Comparison of ENCODE assay signal across 21 cellular contexts in genomic region chr12:25254271-25254880, GRCh38. TPM values are rescaled to one million over a fixed set of nuclear protein-coding genes. Genes with fewer than 3 reads are reported as not detected.
DNase-seq lines count a peak whose midpoint lies in the region; ATAC-seq and TF ChIP-seq lines count a peak whose summit lies in the region.
"Had no signal": no experiment of that assay in that cellular context is flagged by ENCODE, and none has a peak within 500 bp of the region (broad histone marks: within the 10 kb centered on the region; RNA-seq: fewer than 3 reads in every experiment).

No MANE protein-coding gene starts in this region.

- H3K4me2 ChIP-seq in Karpas-422 (ENCODE audit: low read depth, low read length, poor library complexity, severe bottlenecking): peak overlapping the region; percentile 75

- intact Hi-C loops in Caco-2 (cut with micrococcal nuclease; ENCODE audit: unreplicated experiment): no loop called here

- peaks cover 67% of the 10 kb centered on the region for H3K4me1 Mint-ChIP-seq in Caco-2 (ENCODE audit: low read depth, unreplicated experiment)
- peaks cover 20 to 41% (median 26%) of the 10 kb centered on the region in 3 donors for H3K4me1 Mint-ChIP-seq in naive B cell

- H3K36me3 ChIP-seq in Caco-2 (ENCODE audit: control insufficient read depth, insufficient read depth, low read length) (no peaks in the 10 kb centered on the region), Karpas-422 (ENCODE audit: insufficient read depth, low read length) (no peaks in the 10 kb centered on the region)
- H3K36me3 ChIP-seq: BLaER1 treated with 17β-estradiol and CSF1 and Interleukin-3, amounts not matched to agents 10 nM and 100 nM; cardiac muscle cell; lower lobe of right lung; sigmoid colon; tibial nerve had no signal

- H3K4me1 ChIP-seq in Caco-2 (peaks cover 66% of the 10 kb centered on the region), Karpas-422 (ENCODE audit: low read length) (peaks cover 46% of the 10 kb centered on the region)

- H3K27me3 ChIP-seq in Caco-2 (replicated peaks; ENCODE audit: control insufficient read depth, insufficient read depth, low read length): no peaks in the 10 kb centered on the region
- H3K27me3 ChIP-seq in Karpas-422 (ENCODE audit: low read length): no peaks in the 10 kb centered on the region
- H3K27me3 ChIP-seq: BLaER1 treated with 17β-estradiol and CSF1 and Interleukin-3, amounts not matched to agents 10 nM and 100 nM; cardiac muscle cell; sigmoid colon; tibial nerve had no signal

- CTCF ChIA-PET in Caco-2 (lab: Charles Lee): interaction anchor here (1.4 to 1.8 kb wide), 2 partner anchors 13 to 133 kb away, joined by 5 to 7 read pairs; no protein-coding TSS in a partner anchor

- BruUV-seq in Caco-2 (replicated peaks; lab: Mats Ljungman, UMichigan): no TSS peak

- H3K36me3 Mint-ChIP-seq in Caco-2 (ENCODE audit: insufficient read depth, unreplicated experiment) (peaks cover 47% of the 10 kb centered on the region), naive B cell (no peaks in the 10 kb centered on the region)
- H3K36me3 Mint-ChIP-seq: activated naive CD4-positive, alpha-beta T cell treated with anti-CD3 and anti-CD28 coated beads, Interleukin-2, amount 50 U/mL, for 72 hours had no signal

- H3K9me3 ChIP-seq in Caco-2: peaks cover 29% of the 10 kb centered on the region
- no peaks in the 10 kb centered on the region for H3K9me3 ChIP-seq in Karpas-422 (ENCODE audit: low read length)
- H3K9me3 ChIP-seq: BLaER1 treated with 17β-estradiol and CSF1 and Interleukin-3, amounts not matched to agents 10 nM and 100 nM; lower lobe of right lung; sigmoid colon; tibial nerve had no signal

- H3K4me3 Mint-ChIP-seq in Caco-2 (ENCODE audit: unreplicated experiment) (peak overlapping the region; percentile 34), naive B cell (peak overlapping the region in 1 of 8 donors; percentile 73)
- H3K4me3 Mint-ChIP-seq: T-helper 2 cell treated with Interferon-gamma antibody and Interleukin-4, amounts not matched to agents 5 μg/mL and 100 μg/mL, for 36 hours had no signal

- TF ChIP-seq CTCF in Caco-2 (IDR thresholded peaks at IDR 0.05; ENCODE audit: insufficient read depth in 1 of 2, low read depth in 1 of 2, low read length in 1 of 2, severe bottlenecking in 1 of 2, unreplicated experiment in 1 of 2): no peak

- no peak for TF ChIP-seq POLR2A in GM18505 (IDR thresholded peaks at IDR 0.05; ENCODE audit: borderline replicate concordance, extremely low read depth, insufficient read depth, insufficient read length)

- DNase-seq in Caco-2: peak in 1 of 2 experiments; percentile 45
- no peak for DNase-seq in Karpas-422
- DNase-seq in amniotic epithelial cell (ENCODE audit: low read depth): peak; percentile 37
- no peak for DNase-seq in naive B cell
- no peak for DNase-seq in MV-4-11 (lab: John Stamatoyannopoulos, UW)
- DNase-seq in NCI-H2107 treated with DMSO at 0.1 percent for 48 hours (lab: John Stamatoyannopoulos, UW; ENCODE audit: unreplicated experiment): no peak
- no peak for DNase-seq in COLO829 (ENCODE audit: low spot score)
- DNase-seq: activated CD4-positive, alpha-beta T cell treated with anti-CD3 and anti-CD28 coated beads for 4 hours; activated T-cell treated with anti-CD3 and anti-CD28 coated beads, Interleukin-2, amount 50 U/mL, for 1 hour; DND-41; effector memory CD4-positive, alpha-beta T cell; lower lobe of right lung; NCI-H526; sigmoid colon had no signal

- peak overlapping the region; percentile 71; the same call in 1 of the 2 replicates for H3K27ac ChIP-seq in Karpas-422 (ENCODE audit: low read length)
- H3K27ac ChIP-seq: BLaER1 treated with 17β-estradiol and CSF1 and Interleukin-3, amounts not matched to agents 10 nM and 100 nM; cardiac muscle cell; lower lobe of right lung; RWPE1; sigmoid colon; tibial nerve had no signal

- H3K9me3 Mint-ChIP-seq in Caco-2 (ENCODE audit: unreplicated experiment) (peaks cover 25% of the 10 kb centered on the region), naive B cell (no peaks in the 10 kb centered on the region)
- H3K9me3 Mint-ChIP-seq: activated naive CD4-positive, alpha-beta T cell treated with anti-CD3 and anti-CD28 coated beads, Interleukin-2, amount 50 U/mL, for 72 hours had no signal

- H2AFZ ChIP-seq in Karpas-422 (ENCODE audit: low read length): no peak overlapping the region

- peaks cover 9% of the 10 kb centered on the region for H3K79me2 ChIP-seq in Karpas-422 (ENCODE audit: low read length)

- POLR2A ChIA-PET in Caco-2 (lab: Charles Lee): interaction anchor here (1.5 to 2.2 kb wide), 2 partner anchors 130 kb away, joined by 6 to 9 read pairs; no protein-coding TSS in a partner anchor

- H3K9me2 ChIP-seq in Karpas-422 (replicated peaks; ENCODE audit: insufficient read depth, low read length): no peaks in the 10 kb centered on the region

- H4K20me1 ChIP-seq in Karpas-422 (ENCODE audit: insufficient read depth, low read depth, low read length): no peaks in the 10 kb centered on the region

- no peak overlapping the region for H3K9ac ChIP-seq in Karpas-422 (ENCODE audit: low read length)
- H3K9ac ChIP-seq: BLaER1 treated with 17β-estradiol and CSF1 and Interleukin-3, amounts not matched to agents 10 nM and 100 nM had no signal

- H3K4me3 ChIP-seq in Caco-2 (ENCODE audit: low read depth, low read length) (no peak overlapping the region), Karpas-422 (ENCODE audit: low read length) (peak overlapping the region; percentile 52; the same call in 1 of the 2 replicates)
- H3K4me3 ChIP-seq: BLaER1 treated with 17β-estradiol and CSF1 and Interleukin-3, amounts not matched to agents 10 nM and 100 nM; cardiac muscle cell; lower lobe of right lung; sigmoid colon; tibial nerve had no signal

- no peaks in the 10 kb centered on the region for H3K27me3 Mint-ChIP-seq in Caco-2 (ENCODE audit: insufficient read depth, unreplicated experiment)
- H3K27me3 Mint-ChIP-seq in naive B cell: no peaks in the 10 kb centered on the region

- ATAC-seq in naive B cell (ENCODE audit: low read depth in 2 of 2): no peak
- no peak for ATAC-seq in GM18505 (IDR thresholded peaks at IDR 0.05; ENCODE audit: unreplicated experiment)
- ATAC-seq: activated naive CD4-positive, alpha-beta T cell treated with anti-CD3 and anti-CD28 coated beads, Interleukin-2, amount 50 U/mL, for 72 hours; lower lobe of right lung had no signal

- H3K27ac Mint-ChIP-seq in Caco-2 (ENCODE audit: unreplicated experiment): peak overlapping the region; percentile 79
- peak overlapping the region in 4 of 6 donors; percentile 42 to 91 (median 66) for H3K27ac Mint-ChIP-seq in naive B cell
- H3K27ac Mint-ChIP-seq: activated naive CD4-positive, alpha-beta T cell treated with anti-CD3 and anti-CD28 coated beads, Interleukin-2, amount 50 U/mL, for 72 hours; T-helper 2 cell treated with Interferon-gamma antibody and Interleukin-4, amounts not matched to agents 5 μg/mL and 100 μg/mL, for 36 hours had no signal

RNA-seq across cellular contexts. Expression of gene KRAS, which starts 3.6 kb away (rescaled TPM):
- total RNA-seq in Caco-2 (2022): 162 and 179 TPM in 2 replicates
- total RNA-seq in Karpas-422 (2014; rRNA removed; shearing (Covaris generic); ENCODE audit: low replicate concordance): 13.5 and 35.8 TPM in 2 replicates
- 10 to 100 TPM; 13.5 to 27.8 (median 25.7) TPM for polyA plus RNA-seq in naive B cell (ENCODE audit: low read depth in 6 of 6)

RNA-seq across cellular contexts. Expression of gene ETFRF1, which starts 59.3 kb away (rescaled TPM):
- total RNA-seq in Caco-2 (2022): 9.5 and 10.2 TPM in 2 replicates
- 4.9 and 18.3 TPM in 2 replicates for total RNA-seq in Karpas-422 (2014; rRNA removed; shearing (Covaris generic); ENCODE audit: low replicate concordance)
- polyA plus RNA-seq in naive B cell (ENCODE audit: low read depth in 6 of 6): 10 to 100 TPM; 29.9 to 67.1 (median 39.5) TPM

RNA-seq across cellular contexts. Expression of gene DNAI7, which starts 59.4 kb away (rescaled TPM):
- 0.66 and 0.67 TPM in 2 replicates for total RNA-seq in Caco-2 (2022)
- total RNA-seq in Karpas-422 (2014; rRNA removed; shearing (Covaris generic); ENCODE audit: low replicate concordance): not detected in 2 replicates
- under 1 TPM in 2 of 6 donors, not detected in 4; 0.16 to 0.21 TPM for polyA plus RNA-seq in naive B cell (ENCODE audit: low read depth in 6 of 6)
